In genomic region chrX:40644175-40644574, GRCh38 we compare ENCODE assay signal across 8 cellular contexts. TPM values are rescaled to one million over a fixed set of nuclear protein-coding genes. Genes with fewer than 3 reads are reported as not detected.
A peak's percentile ranks its signal among the peaks of the same experiment; 100 is the strongest.
DNase-seq lines count a peak whose midpoint lies in the region; ATAC-seq and TF ChIP-seq lines count a peak whose summit lies in the region.

No MANE protein-coding gene starts in this region.

- CTCF ChIA-PET in GM10248 (lab: Yijun Ruan, JAX), result interaction anchor here (1.4 kb wide), 1 partner anchor 100 kb away, joined by 3 read pairs; no protein-coding TSS in a partner anchor

- no peak for TF ChIP-seq CTCF in RWPE2 (IDR thresholded peaks at IDR 0.05; ENCODE audit: poor library complexity, severe bottlenecking)
- no peak for TF ChIP-seq CTCF in fibroblast of lung (conservative IDR thresholded peaks at IDR 0.05 in 1 of 2, IDR thresholded peaks at IDR 0.05 in 1 of 2; ENCODE audit: low read depth in 1 of 2, low read length in 2 of 2)
- no peak for TF ChIP-seq CTCF in GM10248 (IDR thresholded peaks at IDR 0.05; ENCODE audit: control extremely low read depth, extremely low read depth, low read depth, missing control alignments)

- no peak overlapping the region for H2AFZ ChIP-seq in fibroblast of lung (ENCODE audit: low read length)

- no peaks in the 10 kb centered on the region for H3K27me3 ChIP-seq in RWPE2 (ENCODE audit: insufficient read depth, poor library complexity, severe bottlenecking)
- no peaks in the 10 kb centered on the region for H3K27me3 ChIP-seq in fibroblast of lung (ENCODE audit: control insufficient read depth, insufficient read depth, low read length)

- intact Hi-C loops in sciatic nerve (cut with DNase I), result no loop called here

- peaks cover 51% of the 10 kb centered on the region for H3K79me2 ChIP-seq in fibroblast of lung (ENCODE audit: control insufficient read depth, insufficient read depth, low read length)

- peak overlapping the region; percentile 21 for H3K4me2 ChIP-seq in fibroblast of lung (ENCODE audit: extremely low read depth, insufficient read depth, low read length)

- ATAC-seq in RWPE2 (ENCODE audit: low read depth) (no peak), sciatic nerve (peak; percentile 51), HG03457 (IDR thresholded peaks at IDR 0.05; ENCODE audit: unreplicated experiment) (no peak), HG03460 (IDR thresholded peaks at IDR 0.05; ENCODE audit: unreplicated experiment) (no peak)

- H3K36me3 ChIP-seq in RWPE2 (ENCODE audit: low read depth) (peaks cover 9% of the 10 kb centered on the region), fibroblast of lung (ENCODE audit: control insufficient read depth, insufficient read depth, low read length) (no peaks in the 10 kb centered on the region)

- H3K27ac ChIP-seq in RWPE2 (ENCODE audit: poor library complexity, severe bottlenecking) (peak overlapping the region; percentile 62), fibroblast of lung (ENCODE audit: insufficient read depth, low read length) (peak overlapping the region; percentile 85)

- H3K9ac ChIP-seq in fibroblast of lung (ENCODE audit: insufficient read depth, low read length), result no peak overlapping the region

- H3K4me1 ChIP-seq in RWPE2 (ENCODE audit: insufficient read depth, poor library complexity, severe bottlenecking), result no peaks in the 10 kb centered on the region
- H3K4me1 ChIP-seq in fibroblast of lung (ENCODE audit: control insufficient read depth, extremely low read depth, insufficient read depth, low read length), result no peaks in the 10 kb centered on the region

- no peak overlapping the region for H3K4me3 ChIP-seq in RWPE2 (ENCODE audit: severe bottlenecking)
- H3K4me3 ChIP-seq in fibroblast of lung (replicated peaks in 1 of 4; ENCODE audit: control extremely low read depth in 1 of 4, insufficient read depth in 1 of 4, low read depth in 3 of 4, low read length in 4 of 4), result peak overlapping the region; percentile 48 to 76 (median 56)

- no peaks in the 10 kb centered on the region for H4K20me1 ChIP-seq in fibroblast of lung (ENCODE audit: control insufficient read depth, extremely low read depth, insufficient read depth, low read length)

- H3K9me3 ChIP-seq in RWPE2 (ENCODE audit: severe bottlenecking) (no peaks in the 10 kb centered on the region), fibroblast of lung (ENCODE audit: control insufficient read depth, insufficient read depth, low read depth, low read length) (no peaks in the 10 kb centered on the region)

- POLR2A ChIA-PET in GM10248 (lab: Yijun Ruan, JAX), result no interaction called here

- DNase-seq in GF-D8 (lab: John Stamatoyannopoulos, UW) (peak; percentile 91), RWPE2 (ENCODE audit: low spot score) (no peak), fibroblast of lung (ENCODE audit: low read depth in 2 of 2) (peak in 1 of 2 donors; percentile 75), sciatic nerve (ENCODE audit: low spot score) (no peak), GM10248 (ENCODE audit: extremely low spot score) (no peak), COLO829 (ENCODE audit: low spot score) (no peak)

RNA-seq across cellular contexts. Expression of gene CXorf38, which starts 3.2 kb away (rescaled TPM):
- total RNA-seq in fibroblast of lung, result 6.2 and 12.4 TPM in 2 replicates
- polyA plus RNA-seq in fibroblast of lung, result 11.5 and 14.7 TPM in 2 replicates
- 7.7 and 8.5 TPM in 2 replicates for polyA plus RNA-seq in fibroblast of lung (2012)
- polyA minus RNA-seq in fibroblast of lung (ENCODE audit: low replicate concordance), result 2.3 and 3.3 TPM in 2 replicates
- 14.0 TPM for total RNA-seq in sciatic nerve

RNA-seq across cellular contexts. Expression of gene MPC1L, which starts 20.9 kb away (rescaled TPM):
- total RNA-seq in fibroblast of lung (not detected in 2 replicates), sciatic nerve (not detected)
- not detected in 2 replicates for polyA plus RNA-seq in fibroblast of lung
- polyA plus RNA-seq in fibroblast of lung (2012), result not detected in 2 replicates
- polyA minus RNA-seq in fibroblast of lung (ENCODE audit: low replicate concordance), result not detected in 2 replicates
